10 cellular contexts compared by ENCODE assay signal in genomic region chr14:64508215-64508776, GRCh38. TPM values are rescaled to one million over a fixed set of nuclear protein-coding genes. Genes with fewer than 3 reads are reported as not detected.
A peak's percentile ranks its signal among the peaks of the same experiment; 100 is the strongest.
DNase-seq lines count a peak whose midpoint lies in the region; ATAC-seq and TF ChIP-seq lines count a peak whose summit lies in the region.
"Had no signal": no experiment of that assay in that cellular context is flagged by ENCODE, and none has a peak within 500 bp of the region (broad histone marks: within the 10 kb centered on the region; RNA-seq: fewer than 3 reads in every experiment).

No MANE protein-coding gene starts in this region.

- ATAC-seq in GM18511 (IDR thresholded peaks at IDR 0.05; ENCODE audit: unreplicated experiment) (no peak), HG03460 (IDR thresholded peaks at IDR 0.05; ENCODE audit: unreplicated experiment) (no peak)

- TF ChIP-seq CTCF in GM13977 (IDR thresholded peaks at IDR 0.05; ENCODE audit: extremely low read depth, insufficient read depth, missing control alignments) (no peak), OCI-LY3 (IDR thresholded peaks at IDR 0.05; ENCODE audit: low read depth, low read length) (no peak), endodermal cell (conservative IDR thresholded peaks at IDR 0.05) (no peak)

- peak; percentile 55 for DNase-seq in GM13977 (ENCODE audit: low spot score)
- DNase-seq in endodermal cell = no peak
- DNase-seq in activated CD4-positive, alpha-beta T cell treated with anti-CD3 and anti-CD28 coated beads for 4 hours = no peak
- DNase-seq in NCI-H1436 (lab: John Stamatoyannopoulos, UW) = no peak
- DNase-seq: DMS153 had no signal

- H4K20me1 ChIP-seq in OCI-LY3 (ENCODE audit: insufficient read depth, low read length) = peaks cover 43% of the 10 kb centered on the region

- no peaks in the 10 kb centered on the region for H3K27me3 Mint-ChIP-seq in endodermal cell (ENCODE audit: insufficient read depth)
- H3K27me3 Mint-ChIP-seq: brain had no signal

- H3K4me2 ChIP-seq in OCI-LY3 (ENCODE audit: low read length) = peak overlapping the region; percentile 90

- in situ Hi-C loops in GM13977 (cut with MboI; ENCODE audit: low pct_unique_long_range_greater_than_20kb, low sequenced_read_pairs, unreplicated experiment) = no loop called here

- H3K9ac ChIP-seq in OCI-LY3 (ENCODE audit: low read length) = peak overlapping the region; percentile 94
- peak overlapping the region; percentile 7 for H3K9ac ChIP-seq in endodermal cell (ENCODE audit: extremely low read depth, low read length, poor library complexity, severe bottlenecking)

- H3K36me3 Mint-ChIP-seq in endodermal cell (ENCODE audit: low read depth) = no peaks in the 10 kb centered on the region
- H3K36me3 Mint-ChIP-seq: brain had no signal

- H3K4me1 ChIP-seq in ACC112 (ENCODE audit: control insufficient read depth, insufficient read depth, low read length, unreplicated experiment) (peaks cover 45% of the 10 kb centered on the region), OCI-LY3 (ENCODE audit: low read length) (peaks cover 49% of the 10 kb centered on the region), endodermal cell (ENCODE audit: control insufficient read depth, insufficient read depth, low read length) (peaks cover 9% of the 10 kb centered on the region)

- no peaks in the 10 kb centered on the region for H3K36me3 ChIP-seq in ACC112 (ENCODE audit: insufficient read depth, low read length)
- peaks cover 11% of the 10 kb centered on the region for H3K36me3 ChIP-seq in OCI-LY3 (replicated peaks; ENCODE audit: low read depth, low read length)
- peaks cover 8% of the 10 kb centered on the region for H3K36me3 ChIP-seq in endodermal cell (ENCODE audit: control insufficient read depth, insufficient read depth, low read length)

- peak overlapping the region; percentile 80 for H3K4me3 Mint-ChIP-seq in endodermal cell

- H3K27ac ChIP-seq in ACC112 (ENCODE audit: low read depth, low read length) (no peak overlapping the region), OCI-LY3 (ENCODE audit: low read length) (peak overlapping the region; percentile 93), endodermal cell (ENCODE audit: low read depth, low read length) (no peak overlapping the region)

- H2AFZ ChIP-seq in ACC112 (ENCODE audit: low read length, unreplicated experiment) (no peak overlapping the region), OCI-LY3 (ENCODE audit: low read depth, low read length) (no peak overlapping the region)

- H3K27ac Mint-ChIP-seq in endodermal cell = peak overlapping the region; percentile 2

- no peaks in the 10 kb centered on the region for H3K27me3 ChIP-seq in ACC112 (ENCODE audit: insufficient read depth, low read length)
- no peaks in the 10 kb centered on the region for H3K27me3 ChIP-seq in OCI-LY3 (ENCODE audit: low read depth, low read length)
- no peaks in the 10 kb centered on the region for H3K27me3 ChIP-seq in endodermal cell (ENCODE audit: control insufficient read depth, insufficient read depth, low read length, poor library complexity, severe bottlenecking)

- peaks cover 54% of the 10 kb centered on the region for H3K4me1 Mint-ChIP-seq in endodermal cell

- 59 to 83% methylated on average over 1 of the region's 1 CpG for WGBS in endodermal cell (ENCODE audit: insufficient coverage in 1 of 2, insufficient read length in 1 of 2), 2 experiments

- H3K4me3 ChIP-seq in ACC112 (ENCODE audit: low read depth, low read length) = peak overlapping the region; percentile 84; the same call in 1 of the 2 replicates
- H3K4me3 ChIP-seq in OCI-LY3 (ENCODE audit: low read length) = peak overlapping the region; percentile 80
- peak overlapping the region; percentile 93 for H3K4me3 ChIP-seq in endodermal cell (ENCODE audit: low read length)

- H3K79me2 ChIP-seq in ACC112 (ENCODE audit: control insufficient read depth, insufficient read depth, low read length, unreplicated experiment) = peaks cover 79% of the 10 kb centered on the region
- H3K79me2 ChIP-seq in OCI-LY3 (ENCODE audit: low read length) = peaks cover 97% of the 10 kb centered on the region

- H3K9me3 ChIP-seq in OCI-LY3 (ENCODE audit: insufficient read depth, low read length) (no peaks in the 10 kb centered on the region), endodermal cell (ENCODE audit: control insufficient read depth, low read length) (no peaks in the 10 kb centered on the region)

- no peaks in the 10 kb centered on the region for H3K9me3 Mint-ChIP-seq in endodermal cell
- H3K9me3 Mint-ChIP-seq: brain had no signal

RNA-seq across cellular contexts. Expression of gene ZBTB1, which starts 3.7 kb away (rescaled TPM):
- total RNA-seq in endodermal cell = 10 to 100 TPM; 31.0 to 32.4 TPM
- polyA plus RNA-seq in endodermal cell (2013, experiment 1 of 2) = 24.3 TPM
- 23.0 TPM for polyA plus RNA-seq in endodermal cell (2013, experiment 2 of 2)

RNA-seq across cellular contexts. Expression of gene ZBTB25, which starts 4.7 kb away (rescaled TPM):
- 10 to 100 TPM; 14.0 to 17.0 TPM for total RNA-seq in endodermal cell
- 9.0 TPM for polyA plus RNA-seq in endodermal cell (2013, experiment 1 of 2)
- polyA plus RNA-seq in endodermal cell (2013, experiment 2 of 2) = 8.7 TPM

RNA-seq across cellular contexts. Expression of gene HSPA2, which starts 32.2 kb away (rescaled TPM):
- 10 to 100 TPM in 1 of 2 donors, 1 to 10 TPM in 1; 7.9 to 12.9 TPM for total RNA-seq in endodermal cell
- 13.9 TPM for polyA plus RNA-seq in endodermal cell (2013, experiment 1 of 2)
- 12.8 TPM for polyA plus RNA-seq in endodermal cell (2013, experiment 2 of 2)

RNA-seq across cellular contexts. Expression of gene PPP1R36, which starts 41.5 kb away (rescaled TPM):
- 1 to 10 TPM in 1 of 2 donors, under 1 TPM in 1; 0.24 to 1.2 TPM for total RNA-seq in endodermal cell
- polyA plus RNA-seq in endodermal cell (2013, experiment 1 of 2) = 0.14 TPM
- 0.58 TPM for polyA plus RNA-seq in endodermal cell (2013, experiment 2 of 2)

RNA-seq across cellular contexts. Expression of gene AKAP5, which starts 43.0 kb away (rescaled TPM):
- total RNA-seq in endodermal cell = 1 to 10 TPM; 1.3 to 2.0 TPM
- polyA plus RNA-seq in endodermal cell (2013, experiment 1 of 2) = 0.78 TPM
- 0.95 TPM for polyA plus RNA-seq in endodermal cell (2013, experiment 2 of 2)
